1 cellular context compared by ENCODE assay signal in the genomic region with DNA sequence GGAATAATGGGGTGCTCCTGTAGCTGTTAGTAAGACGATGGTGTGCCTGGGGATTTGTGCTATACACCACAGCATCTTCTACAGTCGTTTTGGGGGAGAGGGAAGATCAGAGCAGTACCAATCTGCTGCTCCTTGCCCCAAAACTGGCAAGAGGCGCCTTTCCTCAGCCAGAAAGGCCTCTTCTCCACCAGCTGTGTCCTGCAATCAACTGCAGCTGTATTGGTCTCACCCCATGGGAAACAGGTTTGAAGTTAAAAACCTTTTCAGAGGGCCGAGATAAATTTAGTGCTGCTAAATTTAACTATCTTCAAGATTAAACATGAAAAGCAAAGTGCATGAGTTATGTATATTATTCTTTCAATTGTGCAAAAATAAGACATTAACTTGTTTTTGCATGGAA.
TF ChIP-seq lines count a peak whose summit lies in the region.

No MANE protein-coding gene starts in this region.

TF ChIP-seq in GM23338, 12 proteins besides CTCF, POLR2A, EP300 and RAD21 (continued from another document):
- TF ChIP-seq, protein P1, sequence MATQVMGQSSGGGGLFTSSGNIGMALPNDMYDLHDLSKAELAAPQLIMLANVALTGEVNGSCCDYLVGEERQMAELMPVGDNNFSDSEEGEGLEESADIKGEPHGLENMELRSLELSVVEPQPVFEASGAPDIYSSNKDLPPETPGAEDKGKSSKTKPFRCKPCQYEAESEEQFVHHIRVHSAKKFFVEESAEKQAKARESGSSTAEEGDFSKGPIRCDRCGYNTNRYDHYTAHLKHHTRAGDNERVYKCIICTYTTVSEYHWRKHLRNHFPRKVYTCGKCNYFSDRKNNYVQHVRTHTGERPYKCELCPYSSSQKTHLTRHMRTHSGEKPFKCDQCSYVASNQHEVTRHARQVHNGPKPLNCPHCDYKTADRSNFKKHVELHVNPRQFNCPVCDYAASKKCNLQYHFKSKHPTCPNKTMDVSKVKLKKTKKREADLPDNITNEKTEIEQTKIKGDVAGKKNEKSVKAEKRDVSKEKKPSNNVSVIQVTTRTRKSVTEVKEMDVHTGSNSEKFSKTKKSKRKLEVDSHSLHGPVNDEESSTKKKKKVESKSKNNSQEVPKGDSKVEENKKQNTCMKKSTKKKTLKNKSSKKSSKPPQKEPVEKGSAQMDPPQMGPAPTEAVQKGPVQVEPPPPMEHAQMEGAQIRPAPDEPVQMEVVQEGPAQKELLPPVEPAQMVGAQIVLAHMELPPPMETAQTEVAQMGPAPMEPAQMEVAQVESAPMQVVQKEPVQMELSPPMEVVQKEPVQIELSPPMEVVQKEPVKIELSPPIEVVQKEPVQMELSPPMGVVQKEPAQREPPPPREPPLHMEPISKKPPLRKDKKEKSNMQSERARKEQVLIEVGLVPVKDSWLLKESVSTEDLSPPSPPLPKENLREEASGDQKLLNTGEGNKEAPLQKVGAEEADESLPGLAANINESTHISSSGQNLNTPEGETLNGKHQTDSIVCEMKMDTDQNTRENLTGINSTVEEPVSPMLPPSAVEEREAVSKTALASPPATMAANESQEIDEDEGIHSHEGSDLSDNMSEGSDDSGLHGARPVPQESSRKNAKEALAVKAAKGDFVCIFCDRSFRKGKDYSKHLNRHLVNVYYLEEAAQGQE (IDR thresholded peaks at IDR 0.05; ENCODE audit: unreplicated experiment): no peak
- TF ChIP-seq NANOG (IDR thresholded peaks at IDR 0.05; ENCODE audit: borderline replicate concordance): no peak
- TF ChIP-seq, protein P2, sequence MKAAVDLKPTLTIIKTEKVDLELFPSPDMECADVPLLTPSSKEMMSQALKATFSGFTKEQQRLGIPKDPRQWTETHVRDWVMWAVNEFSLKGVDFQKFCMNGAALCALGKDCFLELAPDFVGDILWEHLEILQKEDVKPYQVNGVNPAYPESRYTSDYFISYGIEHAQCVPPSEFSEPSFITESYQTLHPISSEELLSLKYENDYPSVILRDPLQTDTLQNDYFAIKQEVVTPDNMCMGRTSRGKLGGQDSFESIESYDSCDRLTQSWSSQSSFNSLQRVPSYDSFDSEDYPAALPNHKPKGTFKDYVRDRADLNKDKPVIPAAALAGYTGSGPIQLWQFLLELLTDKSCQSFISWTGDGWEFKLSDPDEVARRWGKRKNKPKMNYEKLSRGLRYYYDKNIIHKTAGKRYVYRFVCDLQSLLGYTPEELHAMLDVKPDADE (IDR thresholded peaks at IDR 0.05): no peak
- TF ChIP-seq JUNB (IDR thresholded peaks at IDR 0.05; ENCODE audit: unreplicated experiment): no peak
- no peak for TF ChIP-seq ZNF114 (CRISPR knock-in tag; IDR thresholded peaks at IDR 0.05)
- TF ChIP-seq, protein P3, sequence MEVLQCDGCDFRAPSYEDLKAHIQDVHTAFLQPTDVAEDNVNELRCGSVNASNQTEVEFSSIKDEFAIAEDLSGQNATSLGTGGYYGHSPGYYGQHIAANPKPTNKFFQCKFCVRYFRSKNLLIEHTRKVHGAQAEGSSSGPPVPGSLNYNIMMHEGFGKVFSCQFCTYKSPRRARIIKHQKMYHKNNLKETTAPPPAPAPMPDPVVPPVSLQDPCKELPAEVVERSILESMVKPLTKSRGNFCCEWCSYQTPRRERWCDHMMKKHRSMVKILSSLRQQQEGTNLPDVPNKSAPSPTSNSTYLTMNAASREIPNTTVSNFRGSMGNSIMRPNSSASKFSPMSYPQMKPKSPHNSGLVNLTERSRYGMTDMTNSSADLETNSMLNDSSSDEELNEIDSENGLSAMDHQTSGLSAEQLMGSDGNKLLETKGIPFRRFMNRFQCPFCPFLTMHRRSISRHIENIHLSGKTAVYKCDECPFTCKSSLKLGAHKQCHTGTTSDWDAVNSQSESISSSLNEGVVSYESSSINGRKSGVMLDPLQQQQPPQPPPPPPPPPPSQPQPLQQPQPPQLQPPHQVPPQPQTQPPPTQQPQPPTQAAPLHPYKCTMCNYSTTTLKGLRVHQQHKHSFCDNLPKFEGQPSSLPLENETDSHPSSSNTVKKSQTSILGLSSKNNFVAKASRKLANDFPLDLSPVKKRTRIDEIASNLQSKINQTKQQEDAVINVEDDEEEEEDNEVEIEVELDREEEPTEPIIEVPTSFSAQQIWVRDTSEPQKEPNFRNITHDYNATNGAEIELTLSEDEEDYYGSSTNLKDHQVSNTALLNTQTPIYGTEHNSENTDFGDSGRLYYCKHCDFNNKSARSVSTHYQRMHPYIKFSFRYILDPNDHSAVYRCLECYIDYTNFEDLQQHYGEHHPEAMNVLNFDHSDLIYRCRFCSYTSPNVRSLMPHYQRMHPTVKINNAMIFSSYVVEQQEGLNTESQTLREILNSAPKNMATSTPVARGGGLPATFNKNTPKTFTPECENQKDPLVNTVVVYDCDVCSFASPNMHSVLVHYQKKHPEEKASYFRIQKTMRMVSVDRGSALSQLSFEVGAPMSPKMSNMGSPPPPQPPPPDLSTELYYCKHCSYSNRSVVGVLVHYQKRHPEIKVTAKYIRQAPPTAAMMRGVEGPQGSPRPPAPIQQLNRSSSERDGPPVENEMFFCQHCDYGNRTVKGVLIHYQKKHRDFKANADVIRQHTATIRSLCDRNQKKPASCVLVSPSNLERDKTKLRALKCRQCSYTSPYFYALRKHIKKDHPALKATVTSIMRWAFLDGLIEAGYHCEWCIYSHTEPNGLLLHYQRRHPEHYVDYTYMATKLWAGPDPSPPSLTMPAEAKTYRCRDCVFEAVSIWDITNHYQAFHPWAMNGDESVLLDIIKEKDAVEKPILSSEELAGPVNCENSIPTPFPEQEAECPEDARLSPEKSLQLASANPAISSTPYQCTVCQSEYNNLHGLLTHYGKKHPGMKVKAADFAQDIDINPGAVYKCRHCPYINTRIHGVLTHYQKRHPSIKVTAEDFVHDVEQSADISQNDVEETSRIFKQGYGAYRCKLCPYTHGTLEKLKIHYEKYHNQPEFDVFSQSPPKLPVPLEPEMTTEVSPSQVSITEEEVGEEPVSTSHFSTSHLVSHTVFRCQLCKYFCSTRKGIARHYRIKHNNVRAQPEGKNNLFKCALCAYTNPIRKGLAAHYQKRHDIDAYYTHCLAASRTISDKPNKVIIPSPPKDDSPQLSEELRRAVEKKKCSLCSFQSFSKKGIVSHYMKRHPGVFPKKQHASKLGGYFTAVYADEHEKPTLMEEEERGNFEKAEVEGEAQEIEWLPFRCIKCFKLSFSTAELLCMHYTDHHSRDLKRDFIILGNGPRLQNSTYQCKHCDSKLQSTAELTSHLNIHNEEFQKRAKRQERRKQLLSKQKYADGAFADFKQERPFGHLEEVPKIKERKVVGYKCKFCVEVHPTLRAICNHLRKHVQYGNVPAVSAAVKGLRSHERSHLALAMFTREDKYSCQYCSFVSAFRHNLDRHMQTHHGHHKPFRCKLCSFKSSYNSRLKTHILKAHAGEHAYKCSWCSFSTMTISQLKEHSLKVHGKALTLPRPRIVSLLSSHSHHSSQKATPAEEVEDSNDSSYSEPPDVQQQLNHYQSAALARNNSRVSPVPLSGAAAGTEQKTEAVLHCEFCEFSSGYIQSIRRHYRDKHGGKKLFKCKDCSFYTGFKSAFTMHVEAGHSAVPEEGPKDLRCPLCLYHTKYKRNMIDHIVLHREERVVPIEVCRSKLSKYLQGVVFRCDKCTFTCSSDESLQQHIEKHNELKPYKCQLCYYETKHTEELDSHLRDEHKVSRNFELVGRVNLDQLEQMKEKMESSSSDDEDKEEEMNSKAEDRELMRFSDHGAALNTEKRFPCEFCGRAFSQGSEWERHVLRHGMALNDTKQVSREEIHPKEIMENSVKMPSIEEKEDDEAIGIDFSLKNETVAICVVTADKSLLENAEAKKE (CRISPR knock-in tag; IDR thresholded peaks at IDR 0.05): no peak
